ENCODE assay signal across 8 cellular contexts in genomic region chr12:56315626-56316473, GRCh38. TPM values are rescaled to one million over a fixed set of nuclear protein-coding genes. Genes with fewer than 3 reads are reported as not detected.
DNase-seq lines count a peak whose midpoint lies in the region; ATAC-seq and TF ChIP-seq lines count a peak whose summit lies in the region.

Gene CNPY2 (minus strand): TSS chr12:56315988. CDS start chr12:56315217, 771 bp downstream.

- peaks cover 3 to 10% (median 4%) of the 10 kb centered on the region in 3 donors for H3K4me1 Mint-ChIP-seq in IgD-negative memory B cell

- intact Hi-C loops in mucosa of descending colon (cut with DNase I, micrococcal nuclease), result no loop called here

- H3K4me3 Mint-ChIP-seq in IgD-negative memory B cell, result peak within 1 kb of the TSS; percentile 98 to 99 (median 99)

- H3K36me3 ChIP-seq in mucosa of descending colon (ENCODE audit: low read depth), result no peaks in the 10 kb centered on the region

- H3K27me3 Mint-ChIP-seq in IgD-negative memory B cell, result no peaks in the 10 kb centered on the region

- no peak for TF ChIP-seq CTCF in mucosa of descending colon (IDR thresholded peaks at IDR 0.05)

- no peaks in the 10 kb centered on the region for H3K36me3 Mint-ChIP-seq in IgD-negative memory B cell

- ATAC-seq in GM21529 (IDR thresholded peaks at IDR 0.05; ENCODE audit: unreplicated experiment) (peak; percentile 88), mucosa of descending colon (peak; percentile 93)

- no peaks in the 10 kb centered on the region for H3K9me3 ChIP-seq in mucosa of descending colon

- no peaks in the 10 kb centered on the region for H3K9me3 Mint-ChIP-seq in IgD-negative memory B cell

- peak within 1 kb of the TSS; percentile 88 for H3K27ac ChIP-seq in epithelial cell of prostate

- peak; percentile 96 for DNase-seq in DMS114 treated with DMSO at 0.1 percent for 48 hours (lab: John Stamatoyannopoulos, UW; ENCODE audit: unreplicated experiment)
- peak; percentile 73 for DNase-seq in OCI-M2 (lab: John Stamatoyannopoulos, UW; ENCODE audit: unreplicated experiment)
- DNase-seq in activated T-cell treated with anti-CD3 and anti-CD28 coated beads for 4 hours, result peak; percentile 89
- DNase-seq in epithelial cell of prostate (ENCODE audit: low read depth, low spot score), result peak; percentile 92
- DNase-seq in mucosa of descending colon, result peak; percentile 96 to 97 (median 96)
- peak; percentile 93 for DNase-seq in stimulated activated CD8-positive, alpha-beta memory T cell treated with anti-CD3 and anti-CD28 coated beads, Interleukin-4, amount 100 ng/mL, for 24 hours (ENCODE audit: low read depth)

- peaks cover 11% of the 10 kb centered on the region for H3K4me1 ChIP-seq in mucosa of descending colon (ENCODE audit: low read depth)

- H3K27ac Mint-ChIP-seq in IgD-negative memory B cell, result peak within 1 kb of the TSS; percentile 95 to 99 (median 97)

- H3K4me3 ChIP-seq in mucosa of descending colon, result peak within 1 kb of the TSS; percentile 50

RNA-seq across cellular contexts. Expression of gene CNPY2, which starts in this region (rescaled TPM):
- polyA plus RNA-seq in IgD-negative memory B cell, result 160 TPM
- 10 to 100 TPM; 75.5 to 79.3 (median 77.7) TPM for total RNA-seq in mucosa of descending colon

Comparison
In these comparisons a context has a peak if more than half of its experiments do, and no peak if none do; other contexts are left out.
1. Peak in every context shown above with its lines: DNase-seq, ATAC-seq, H3K4me3 ChIP-seq and H3K27ac ChIP-seq.